ENCODE assay signal across 11 cellular contexts in genomic region chr22:23217171-23218052, GRCh38. TPM values are rescaled to one million over a fixed set of nuclear protein-coding genes. Genes with fewer than 3 reads are reported as not detected.
DNase-seq lines count a peak whose midpoint lies in the region; ATAC-seq and TF ChIP-seq lines count a peak whose summit lies in the region.
"Had no signal": no experiment of that assay in that cellular context is flagged by ENCODE, and none has a peak within 500 bp of the region (broad histone marks: within the 10 kb centered on the region; RNA-seq: fewer than 3 reads in every experiment).

No MANE protein-coding gene starts in this region.

- H3K27ac ChIP-seq in DND-41 (ENCODE audit: low read length) = peak overlapping the region; percentile 93
- H3K27ac ChIP-seq in SJCRH30 = peak overlapping the region; percentile 68
- peak overlapping the region in 3 of 4 donors; percentile 55 to 75 (median 60) for H3K27ac ChIP-seq in gastroesophageal sphincter

- no peak for TF ChIP-seq POLR2A in gastroesophageal sphincter (IDR thresholded peaks at IDR 0.05)

- H3K9me3 ChIP-seq in DND-41 (ENCODE audit: insufficient read depth, low read length, severe bottlenecking) = no peaks in the 10 kb centered on the region
- no peaks in the 10 kb centered on the region for H3K9me3 ChIP-seq in SJCRH30 (replicated peaks)
- no peaks in the 10 kb centered on the region for H3K9me3 ChIP-seq in gastroesophageal sphincter
- H3K9me3 ChIP-seq: ovary had no signal

- DNase-seq in DND-41 (no peak), SJCRH30 (no peak), pulmonary artery endothelial cell (ENCODE audit: low read depth, low spot score) (peak; percentile 57), SW480 (ENCODE audit: low spot score) (no peak), AG08396 (ENCODE audit: low spot score) (no peak), OCI-M1 (lab: John Stamatoyannopoulos, UW) (no peak)
- DNase-seq: NCI-H146 had no signal

- H3K36me3 ChIP-seq in DND-41 (ENCODE audit: insufficient read depth, low read length) (peaks cover 4% of the 10 kb centered on the region), SJCRH30 (no peaks in the 10 kb centered on the region), gastroesophageal sphincter (no peaks in the 10 kb centered on the region)
- H3K36me3 ChIP-seq: ovary had no signal

- peak overlapping the region; percentile 62 for H3K9ac ChIP-seq in DND-41 (ENCODE audit: low read depth, low read length)

- H3K4me3 ChIP-seq in DND-41 (ENCODE audit: low read depth in 1 of 2, low read length in 2 of 2) = peak overlapping the region in 1 of 2 experiments; percentile 51; a peak in 2 of 4 replicates
- H3K4me3 ChIP-seq in SJCRH30 = no peak overlapping the region
- H3K4me3 ChIP-seq in gastroesophageal sphincter = no peak overlapping the region
- H3K4me3 ChIP-seq: ovary had no signal

- no peak overlapping the region for H2AFZ ChIP-seq in DND-41 (ENCODE audit: low read depth, low read length)

- H3K27me3 ChIP-seq in DND-41 (ENCODE audit: insufficient read depth, low read length, poor library complexity) (no peaks in the 10 kb centered on the region), SJCRH30 (no peaks in the 10 kb centered on the region), gastroesophageal sphincter (no peaks in the 10 kb centered on the region)
- H3K27me3 ChIP-seq: ovary had no signal

- H3K79me2 ChIP-seq in DND-41 (ENCODE audit: insufficient read depth, low read length) = peaks cover 92% of the 10 kb centered on the region

- WGBS in gastroesophageal sphincter (ENCODE audit: low coverage in 1 of 2), 2 donors = 86 to 100% methylated on average over 2 to 14 of the region's 16 CpGs

- peaks cover 10% of the 10 kb centered on the region; the same call in 1 of the 2 replicates for H4K20me1 ChIP-seq in DND-41 (ENCODE audit: insufficient read depth, low read length)

- TF ChIP-seq CTCF in DND-41 (IDR thresholded peaks at IDR 0.05; ENCODE audit: borderline replicate concordance, extremely low read depth, low read length, poor library complexity, severe bottlenecking) = no peak
- no peak for TF ChIP-seq CTCF in gastroesophageal sphincter (IDR thresholded peaks at IDR 0.05)

- ATAC-seq in DND-41 (ENCODE audit: insufficient read depth, low read depth) (no peak), gastroesophageal sphincter (no peak), HG03457 (IDR thresholded peaks at IDR 0.05; ENCODE audit: unreplicated experiment) (no peak)
- ATAC-seq: HCT116 had no signal

- H3K4me2 ChIP-seq in DND-41 (ENCODE audit: insufficient read depth, low read length) = peak overlapping the region; percentile 70

- peaks cover 97% of the 10 kb centered on the region for H3K4me1 ChIP-seq in DND-41 (ENCODE audit: insufficient read depth, low read length)
- H3K4me1 ChIP-seq in SJCRH30 = peaks cover 51% of the 10 kb centered on the region
- peaks cover 0 to 100% (median 43%) of the 10 kb centered on the region in 3 donors for H3K4me1 ChIP-seq in gastroesophageal sphincter

- no peak for TF ChIP-seq EP300 in gastroesophageal sphincter (IDR thresholded peaks at IDR 0.05)

RNA-seq across cellular contexts. Expression of gene BCR, which starts 37.1 kb away (rescaled TPM):
- total RNA-seq in SJCRH30 (2014; rRNA removed; shearing (Covaris generic)) = 24.9 and 27.2 TPM in 2 replicates
- total RNA-seq in gastroesophageal sphincter = 10 to 100 TPM; 39.2 to 81.1 (median 46.2) TPM
- total RNA-seq in pulmonary artery endothelial cell = 131 and 165 TPM in 2 replicates
